8 cellular contexts compared by ENCODE assay signal in genomic region chr16:23835390-23836077, GRCh38. TPM values are rescaled to one million over a fixed set of nuclear protein-coding genes. Genes with fewer than 3 reads are reported as not detected.
DNase-seq lines count a peak whose midpoint lies in the region; TF ChIP-seq lines count a peak whose summit lies in the region.

PRKCB (plus strand) TSS chr16:23835983.

- DNase-seq in H7 (peak; percentile 97), NCI-H1092 treated with DMSO at 0.1 percent for 48 hours (lab: John Stamatoyannopoulos, UW) (peak; percentile 31), ecto neural progenitor cell (ENCODE audit: low spot score) (peak; percentile 96), medulla oblongata (ENCODE audit: extremely low spot score) (peak; percentile 90), H4 (ENCODE audit: low spot score) (no peak)
- peak; percentile 83 to 84 for DNase-seq in activated CD4-positive, alpha-beta T cell treated with anti-CD3 and anti-CD28 coated beads, Interleukin-2, amount 50 U/mL, for 4 hours
- peak; percentile 77 for DNase-seq in stimulated activated CD8-positive, alpha-beta memory T cell treated with anti-CD3 and anti-CD28 coated beads, Interleukin-12 subunit alpha, Interleukin-12 subunit beta, amount 100 ng/mL, for 1 hour (ENCODE audit: low read depth)

- peak within 1 kb of the TSS; percentile 59 for H3K4me3 ChIP-seq in H7 (ENCODE audit: insufficient read depth, low read depth, low read length)

- H3K27me3 ChIP-seq in H7 (ENCODE audit: control insufficient read depth, insufficient read depth, low read length): peaks cover 61% of the 10 kb centered on the region

- no peaks in the 10 kb centered on the region for H3K36me3 ChIP-seq in H7 (replicated peaks; ENCODE audit: control insufficient read depth, insufficient read depth, low read length)

- peak; percentile 83 for TF ChIP-seq POLR2A in GM10847 (IDR thresholded peaks at IDR 0.05; ENCODE audit: extremely low read depth, insufficient read length)

RNA-seq across cellular contexts. Expression of gene PRKCB, which starts in this region (rescaled TPM):
- total RNA-seq in H7 (2014; rRNA removed; shearing (Covaris generic)): 0.44 and 0.80 TPM in 2 replicates
- under 0.01 TPM in 1 of 2 replicates, not detected in the other for total RNA-seq in H4 (2014; rRNA removed; shearing (Covaris generic))

Comparison
In these comparisons a context has a peak if more than half of its experiments do, and no peak if none do; other contexts are left out.
1. Peak in DNase-seq and H3K4me3 ChIP-seq in H7; RNA of the gene not detected or under 1 TPM.